In genomic region chr10:46169736-46170135, GRCh38 we compare ENCODE assay signal across 28 cellular contexts.
"Had no signal": no experiment of that assay in that cellular context is flagged by ENCODE, and none has a peak within 500 bp of the region (broad histone marks: within the 10 kb centered on the region; RNA-seq: fewer than 3 reads in every experiment).

No MANE protein-coding gene starts in this region.

- H3K4me3 ChIP-seq: stomach, suprapubic skin, testis, thoracic aorta, thyroid gland, tibial artery, tibial nerve, transverse colon, upper lobe of left lung, upper lobe of right lung, uterus, vagina had no signal

- H3K27ac ChIP-seq: stomach, suprapubic skin, testis, thoracic aorta, thyroid gland, tibial artery, tibial nerve, transverse colon, upper lobe of left lung, upper lobe of right lung, uterus, vagina had no signal

- H3K9me3 Mint-ChIP-seq: type B pancreatic cell had no signal

- H3K27ac Mint-ChIP-seq: stimulated activated memory B cell treated with anti-CD40 and anti-IgM and Interleukin-4, amounts not matched to agents 10 μg/mL and 1 μg/mL and 100 μg/mL, for 72 hours; stimulated activated naive B cell treated with anti-CD40 and anti-IgM and Interleukin-4, amounts not matched to agents 10 μg/mL and 1 μg/mL and 100 μg/mL, for 72 hours; stimulated activated naive CD8-positive, alpha-beta T cell treated with anti-CD3 and anti-CD28 coated beads, Interleukin-15, amount 100 ng/mL, for 72 hours; stimulated activated naive CD8-positive, alpha-beta T cell treated with anti-CD3 and anti-CD28 coated beads, Interleukin-15, Interleukin-2, amounts not matched to agents 100 ng/mL and 50 ng/mL, for 24 hours; type B pancreatic cell had no signal

- DNase-seq: stimulated activated CD4-positive, alpha-beta T cell treated with anti-CD3 and anti-CD28 coated beads, Interleukin-2, amount 100 ng/mL, for 48 hours; stimulated activated CD4-positive, alpha-beta T cell treated with anti-CD3 and anti-CD28 coated beads, Interleukin-4, amount 100 ng/mL, for 1 hour; stimulated activated CD4-positive, alpha-beta T cell treated with anti-CD3 and anti-CD28 coated beads, Interleukin-4, amount 100 ng/mL, for 24 hours; stimulated activated CD4-positive, alpha-beta T cell treated with anti-CD3 and anti-CD28 coated beads, Interleukin-4, amount 100 ng/mL, for 4 hours; stimulated activated CD8-positive, alpha-beta memory T cell treated with anti-CD3 and anti-CD28 coated beads, Interleukin-4, amount 100 ng/mL, for 48 hours; stimulated activated naive B cell treated with anti-CD40 and anti-IgM and Interleukin-4, amounts not matched to agents 10 μg/mL and 1 μg/mL and 100 μg/mL, for 72 hours; stimulated activated naive CD4-positive, alpha-beta T cell; stimulated activated naive CD4-positive, alpha-beta T cell treated with Interleukin-2 at 50 U/mL for 16 hours; stimulated activated naive CD8-positive, alpha-beta T cell treated with anti-CD3 and anti-CD28 coated beads, Interleukin-15, amount 100 ng/mL, for 72 hours; stimulated activated naive CD8-positive, alpha-beta T cell treated with anti-CD3 and anti-CD28 coated beads, Interleukin-15, Interleukin-2, amounts not matched to agents 100 U/mL and 50 U/mL, for 24 hours; stomach; substantia nigra; testis; thyroid gland; tibial artery; transverse colon; trophoblast cell; upper lobe of left lung; upper lobe of right lung; uterus had no signal

- H3K4me1 ChIP-seq: stomach, suprapubic skin, testis, thyroid gland, tibial artery, tibial nerve, upper lobe of left lung, upper lobe of right lung, uterus, vagina had no signal

- H3K4me3 Mint-ChIP-seq: stimulated activated memory B cell treated with anti-CD40 and anti-IgM and Interleukin-4, amounts not matched to agents 10 μg/mL and 1 μg/mL and 100 μg/mL, for 72 hours; stimulated activated naive B cell treated with anti-CD40 and anti-IgM and Interleukin-4, amounts not matched to agents 10 μg/mL and 1 μg/mL and 100 μg/mL, for 72 hours; stimulated activated naive CD8-positive, alpha-beta T cell treated with anti-CD3 and anti-CD28 coated beads, Interleukin-15, amount 100 ng/mL, for 72 hours; stimulated activated naive CD8-positive, alpha-beta T cell treated with anti-CD3 and anti-CD28 coated beads, Interleukin-15, Interleukin-2, amounts not matched to agents 100 ng/mL and 50 ng/mL, for 24 hours; type B pancreatic cell had no signal

- H3K36me3 Mint-ChIP-seq: stimulated activated memory B cell treated with anti-CD40 and anti-IgM and Interleukin-4, amounts not matched to agents 10 μg/mL and 1 μg/mL and 100 μg/mL, for 72 hours; stimulated activated naive B cell treated with anti-CD40 and anti-IgM and Interleukin-4, amounts not matched to agents 10 μg/mL and 1 μg/mL and 100 μg/mL, for 72 hours; type B pancreatic cell had no signal

- H3K9me3 ChIP-seq: suprapubic skin, testis, thoracic aorta, thyroid gland, upper lobe of right lung, uterus, vagina had no signal

- FAIRE-seq: urothelium cell line had no signal

- H3K27me3 Mint-ChIP-seq: stimulated activated naive B cell treated with anti-CD40 and anti-IgM and Interleukin-4, amounts not matched to agents 10 μg/mL and 1 μg/mL and 100 μg/mL, for 72 hours; stimulated activated naive CD8-positive, alpha-beta T cell treated with anti-CD3 and anti-CD28 coated beads, Interleukin-15, amount 100 ng/mL, for 72 hours; stimulated activated naive CD8-positive, alpha-beta T cell treated with anti-CD3 and anti-CD28 coated beads, Interleukin-15, Interleukin-2, amounts not matched to agents 100 ng/mL and 50 ng/mL, for 24 hours had no signal

- H3K27me3 ChIP-seq: stomach, suprapubic skin, testis, thyroid gland, tibial artery, tibial nerve, transverse colon, upper lobe of left lung, upper lobe of right lung, uterus, vagina had no signal

- H3K4me1 Mint-ChIP-seq: stimulated activated memory B cell treated with anti-CD40 and anti-IgM and Interleukin-4, amounts not matched to agents 10 μg/mL and 1 μg/mL and 100 μg/mL, for 72 hours; stimulated activated naive B cell treated with anti-CD40 and anti-IgM and Interleukin-4, amounts not matched to agents 10 μg/mL and 1 μg/mL and 100 μg/mL, for 72 hours; stimulated activated naive CD8-positive, alpha-beta T cell treated with anti-CD3 and anti-CD28 coated beads, Interleukin-15, amount 100 ng/mL, for 72 hours had no signal

- ATAC-seq: stimulated activated memory B cell treated with anti-CD40 and anti-IgM and Interleukin-4, amounts not matched to agents 10 μg/mL and 1 μg/mL and 100 μg/mL, for 72 hours; stimulated activated naive B cell treated with anti-CD40 and anti-IgM and Interleukin-4, amounts not matched to agents 10 μg/mL and 1 μg/mL and 100 μg/mL, for 72 hours; stimulated activated naive CD8-positive, alpha-beta T cell treated with anti-CD3 and anti-CD28 coated beads, Interleukin-15, amount 100 ng/mL, for 72 hours; stimulated activated naive CD8-positive, alpha-beta T cell treated with anti-CD3 and anti-CD28 coated beads, Interleukin-15, Interleukin-2, amounts not matched to agents 100 U/mL and 50 U/mL, for 24 hours; upper lobe of right lung had no signal

- H3K36me3 ChIP-seq: stomach, suprapubic skin, thoracic aorta, thyroid gland, tibial artery, tibial nerve, transverse colon, upper lobe of left lung, upper lobe of right lung, uterus, vagina had no signal
